ENCODE assay signal across 15 cellular contexts in genomic region chr16:84582958-84583516, GRCh38. TPM values are rescaled to one million over a fixed set of nuclear protein-coding genes. Genes with fewer than 3 reads are reported as not detected.
DNase-seq lines count a peak whose midpoint lies in the region; ATAC-seq and TF ChIP-seq lines count a peak whose summit lies in the region.
"Had no signal": no experiment of that assay in that cellular context is flagged by ENCODE, and none has a peak within 500 bp of the region (broad histone marks: within the 10 kb centered on the region; RNA-seq: fewer than 3 reads in every experiment).

No MANE protein-coding gene starts in this region.

- no peaks in the 10 kb centered on the region for H4K20me1 ChIP-seq in MM.1S (ENCODE audit: insufficient read depth, low read length)
- H4K20me1 ChIP-seq: BLaER1 had no signal

- H3K4me3 ChIP-seq in cardiac muscle cell: no peak overlapping the region
- no peak overlapping the region for H3K4me3 ChIP-seq in adipocyte (ENCODE audit: low read length)
- H3K4me3 ChIP-seq in thyroid gland (replicated peaks in 1 of 3): no peak overlapping the region
- H3K4me3 ChIP-seq in MM.1S (ENCODE audit: low read length): no peak overlapping the region
- H3K4me3 ChIP-seq: BLaER1, thoracic aorta had no signal

- H3F3A ChIP-seq in MM.1S (ENCODE audit: insufficient read depth, low read length): no peaks in the 10 kb centered on the region

- ATAC-seq in HG02884 (IDR thresholded peaks at IDR 0.05; ENCODE audit: unreplicated experiment): no peak

- no peaks in the 10 kb centered on the region for H3K79me2 ChIP-seq in MM.1S (ENCODE audit: low read length)

- H3K36me3 ChIP-seq in cardiac muscle cell (no peaks in the 10 kb centered on the region), adipocyte (ENCODE audit: control insufficient read depth, insufficient read depth, low read length, severe bottlenecking) (peaks cover 24% of the 10 kb centered on the region), thyroid gland (no peaks in the 10 kb centered on the region), MM.1S (replicated peaks; ENCODE audit: insufficient read depth, low read length) (no peaks in the 10 kb centered on the region)
- H3K36me3 ChIP-seq: thoracic aorta, WERI-Rb-1 had no signal

- 70 to 72% methylated on average over 11 of the region's 11 CpGs for WGBS in thyroid gland, 2 donors

- H3K27me3 ChIP-seq in cardiac muscle cell (no peaks in the 10 kb centered on the region), adipocyte (replicated peaks; ENCODE audit: control insufficient read depth, insufficient read depth, low read length) (no peaks in the 10 kb centered on the region), thyroid gland (no peaks in the 10 kb centered on the region), MM.1S (replicated peaks; ENCODE audit: insufficient read depth, low read length) (no peaks in the 10 kb centered on the region)
- H3K27me3 ChIP-seq: BLaER1 had no signal

- no peak overlapping the region for H2AFZ ChIP-seq in MM.1S (ENCODE audit: low read length)

- no peak overlapping the region for H3K27ac ChIP-seq in cardiac muscle cell
- peak overlapping the region in 2 of 3 donors; percentile 30 to 40 for H3K27ac ChIP-seq in thyroid gland
- no peak overlapping the region for H3K27ac ChIP-seq in MM.1S (ENCODE audit: low read length)
- H3K27ac ChIP-seq: BLaER1, WERI-Rb-1 had no signal

- intact Hi-C loops in cardiac septum (cut with DNase I) (no loop called here), thyroid gland (cut with DNase I) (no loop called here)

- H3K9me3 ChIP-seq in cardiac muscle cell (ENCODE audit: low read depth): no peaks in the 10 kb centered on the region
- H3K9me3 ChIP-seq in adipocyte (ENCODE audit: control insufficient read depth, low read length): no peaks in the 10 kb centered on the region
- no peaks in the 10 kb centered on the region for H3K9me3 ChIP-seq in thyroid gland
- no peaks in the 10 kb centered on the region for H3K9me3 ChIP-seq in MM.1S (replicated peaks; ENCODE audit: insufficient read depth, low read length)
- H3K9me3 ChIP-seq: BLaER1, thoracic aorta had no signal

- H3K9ac ChIP-seq in adipocyte (ENCODE audit: low read length) (no peak overlapping the region), MM.1S (ENCODE audit: low read length) (no peak overlapping the region)
- H3K9ac ChIP-seq: BLaER1 had no signal

- DNase-seq in cardiac muscle cell (ENCODE audit: low read depth in 1 of 2, low spot score in 1 of 2) (peak; percentile 47 to 77), cardiac septum (ENCODE audit: low spot score) (no peak), adipocyte (ENCODE audit: low read depth) (peak; percentile 69), iris pigment epithelial cell (ENCODE audit: low read depth) (peak; percentile 80), thyroid gland (peak; percentile 60 to 71), MM.1S (no peak), GOT3 (lab: John Stamatoyannopoulos, UW) (no peak)
- DNase-seq: activated gamma-delta T cell treated with Interleukin-2 at 50 U/mL for 16 hours; effector CD4-positive, alpha-beta T cell; NCI-H187 treated with DMSO at 0.1 percent for 48 hours; stimulated activated CD4-positive, alpha-beta T cell treated with anti-CD3 and anti-CD28 coated beads, Interleukin-4, amount 100 ng/mL, for 4 hours; WERI-Rb-1 had no signal

- TF ChIP-seq CTCF in cardiac muscle cell (IDR thresholded peaks at IDR 0.05; ENCODE audit: low read depth, low read length) (no peak), thyroid gland (IDR thresholded peaks at IDR 0.05) (no peak), MM.1S (IDR thresholded peaks at IDR 0.05; ENCODE audit: low read length) (no peak)

- no peak overlapping the region for H3K4me2 ChIP-seq in MM.1S (ENCODE audit: low read depth, low read length)
- H3K4me2 ChIP-seq: BLaER1 had no signal

- H3K4me1 ChIP-seq in cardiac muscle cell (ENCODE audit: low read depth): no peaks in the 10 kb centered on the region
- H3K4me1 ChIP-seq in adipocyte (ENCODE audit: control insufficient read depth, insufficient read depth, low read length): peaks cover 8% of the 10 kb centered on the region
- peaks cover 18 to 32% of the 10 kb centered on the region in 2 donors for H3K4me1 ChIP-seq in thyroid gland
- no peaks in the 10 kb centered on the region for H3K4me1 ChIP-seq in MM.1S (ENCODE audit: low read length)

- H3K9me2 ChIP-seq in MM.1S (replicated peaks; ENCODE audit: insufficient read depth, low read length): no peaks in the 10 kb centered on the region

- no peak for TF ChIP-seq POLR2A in thyroid gland (IDR thresholded peaks at IDR 0.05)

RNA-seq across cellular contexts. Expression of gene COTL1, which starts 34.8 kb away (rescaled TPM):
- total RNA-seq in cardiac muscle cell (32.3 and 37.2 TPM in 2 replicates), cardiac septum (11.0 TPM), thyroid gland (10 to 100 TPM; 26.0 to 39.7 (median 31.4) TPM)
- 70.2 and 83.5 TPM in 2 replicates for polyA plus RNA-seq in cardiac muscle cell

Comparison
In these comparisons a context has a peak if more than half of its experiments do, and no peak if none do; other contexts are left out.
1. DNase-seq: peak in cardiac muscle cell (2 of 2), adipocyte (single experiment), iris pigment epithelial cell (single experiment) and thyroid gland (2 of 2); none in cardiac septum (single experiment), MM.1S (single experiment) and GOT3 (single experiment).
2. H3K27ac ChIP-seq: peak in thyroid gland (2 of 3); none in cardiac muscle cell (single experiment) and MM.1S (single experiment).